Comparison of ENCODE assay signal across 13 cellular contexts in the genomic region with DNA sequence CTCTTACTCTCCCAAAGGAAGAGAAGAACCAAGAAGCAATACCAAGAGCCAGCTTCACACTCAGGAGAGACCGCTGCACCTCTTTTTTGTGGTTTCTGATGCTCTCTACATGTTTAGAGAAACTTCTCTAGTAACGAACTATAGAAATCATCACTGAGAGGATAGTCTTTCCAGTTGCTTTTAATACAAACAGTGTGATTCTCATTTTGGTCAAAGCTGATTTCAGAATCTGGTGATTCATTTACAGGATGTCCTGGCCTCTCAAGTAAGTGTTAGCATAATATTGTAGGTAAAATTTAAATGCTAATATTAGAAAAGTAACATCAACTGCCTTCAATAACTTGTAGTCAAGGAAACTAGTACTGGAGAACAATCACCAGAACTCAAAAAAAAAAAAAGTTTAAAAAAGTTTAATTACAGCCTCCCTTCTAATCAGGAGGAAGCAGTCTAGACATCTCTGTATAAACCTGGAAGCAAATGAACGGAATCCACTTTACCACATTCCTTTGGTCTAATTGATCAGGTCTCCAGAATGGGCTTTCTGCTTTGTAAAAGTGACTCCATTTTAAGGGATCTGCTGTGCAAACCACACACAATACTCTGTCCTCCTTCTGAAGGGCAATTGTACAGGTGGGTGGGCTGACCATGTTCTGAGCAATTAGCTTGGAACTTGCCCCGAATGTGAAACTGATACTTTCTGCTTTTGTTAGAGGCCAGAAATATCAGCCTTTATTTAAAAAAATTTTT. TPM values are rescaled to one million over a fixed set of nuclear protein-coding genes. Genes with fewer than 3 reads are reported as not detected.
A peak's percentile ranks its signal among the peaks of the same experiment; 100 is the strongest.
DNase-seq lines count a peak whose midpoint lies in the region; ATAC-seq and TF ChIP-seq lines count a peak whose summit lies in the region.
"Had no signal": no experiment of that assay in that cellular context is flagged by ENCODE, and none has a peak within 500 bp of the region (broad histone marks: within the 10 kb centered on the region; RNA-seq: fewer than 3 reads in every experiment).

No MANE protein-coding gene starts in this region.

- TF ChIP-seq CTCF in Caco-2 (IDR thresholded peaks at IDR 0.05; ENCODE audit: insufficient read depth in 1 of 2, low read depth in 1 of 2, low read length in 1 of 2, severe bottlenecking in 1 of 2, unreplicated experiment in 1 of 2) (no peak), esophagus muscularis mucosa (IDR thresholded peaks at IDR 0.05) (no peak), osteoblast (IDR thresholded peaks at IDR 0.05; ENCODE audit: extremely low read depth, low read depth, low read length) (no peak)

- no peak for DNase-seq in Caco-2
- peak; percentile 59 for DNase-seq in RPMI7951 (ENCODE audit: low read depth)
- no peak for DNase-seq in esophagus muscularis mucosa (ENCODE audit: extremely low spot score)
- peak; percentile 76 for DNase-seq in osteoblast (ENCODE audit: insufficient read length, low spot score, missing footprints)
- no peak for DNase-seq in SK-N-DZ (ENCODE audit: low spot score)
- no peak for DNase-seq in NAMALWA (ENCODE audit: low spot score)
- DNase-seq: KG1, NCI-H526 treated with DMSO at 0.1 percent for 48 hours had no signal

- peaks cover 4% of the 10 kb centered on the region for H3K36me3 ChIP-seq in Caco-2 (ENCODE audit: control insufficient read depth, insufficient read depth, low read length)
- peaks cover 0 to 24% (median 12%) of the 10 kb centered on the region in 4 donors for H3K36me3 ChIP-seq in esophagus muscularis mucosa
- H3K36me3 ChIP-seq in osteoblast (ENCODE audit: insufficient read depth, low read length): peaks cover 36% of the 10 kb centered on the region
- H3K36me3 ChIP-seq: cardiac muscle cell, neutrophil had no signal

- H3K27ac Mint-ChIP-seq in Caco-2 (ENCODE audit: unreplicated experiment): no peak overlapping the region

- H3K27me3 Mint-ChIP-seq in Caco-2 (ENCODE audit: insufficient read depth, unreplicated experiment): no peaks in the 10 kb centered on the region

- H3K4me1 Mint-ChIP-seq in Caco-2 (ENCODE audit: low read depth, unreplicated experiment): peaks cover 34% of the 10 kb centered on the region

- ATAC-seq in HG02642 (IDR thresholded peaks at IDR 0.05; ENCODE audit: poor library complexity, unreplicated experiment): no peak
- ATAC-seq in activated CD4-positive, CD25-positive, alpha-beta regulatory T cell treated with anti-CD3 and anti-CD28 coated beads, Interleukin-2, amount 50 U/mL, for 24 hours: no peak

- TF ChIP-seq POLR2A in esophagus muscularis mucosa (IDR thresholded peaks at IDR 0.05; ENCODE audit: low read depth): no peak

- H3K4me2 ChIP-seq in osteoblast (ENCODE audit: insufficient read depth, low read length): peak overlapping the region; percentile 78

- H3K79me2 ChIP-seq in osteoblast (ENCODE audit: insufficient read depth, low read length): peaks cover 42% of the 10 kb centered on the region

- peak overlapping the region; percentile 79 for H3K4me3 Mint-ChIP-seq in Caco-2 (ENCODE audit: unreplicated experiment)

- BruUV-seq in Caco-2 (replicated peaks; lab: Mats Ljungman, UMichigan): no TSS peak

- H3K27me3 ChIP-seq in Caco-2 (replicated peaks; ENCODE audit: control insufficient read depth, insufficient read depth, low read length) (no peaks in the 10 kb centered on the region), esophagus muscularis mucosa (no peaks in the 10 kb centered on the region), osteoblast (ENCODE audit: insufficient read depth, low read length) (no peaks in the 10 kb centered on the region)

- POLR2A ChIA-PET in Caco-2 (lab: Charles Lee): interaction anchor here (0.6 kb wide), 1 partner anchor 17 kb away, joined by 3 read pairs; no protein-coding TSS in a partner anchor

- H3K4me3 ChIP-seq in Caco-2 (ENCODE audit: low read depth, low read length): no peak overlapping the region
- H3K4me3 ChIP-seq in esophagus muscularis mucosa: peak overlapping the region; percentile 80 to 86 (median 84)
- peak overlapping the region; percentile 86 for H3K4me3 ChIP-seq in osteoblast (ENCODE audit: insufficient read depth, low read length)
- H3K4me3 ChIP-seq: cardiac muscle cell had no signal

- H3K27ac ChIP-seq in esophagus muscularis mucosa (replicated peaks in 1 of 4) (peak overlapping the region; percentile 84 to 90 (median 89)), osteoblast (ENCODE audit: low read depth, low read length) (peak overlapping the region; percentile 73)
- H3K27ac ChIP-seq: C4-2B, cardiac muscle cell, neutrophil had no signal

- H3K36me3 Mint-ChIP-seq in Caco-2 (ENCODE audit: insufficient read depth, unreplicated experiment): peaks cover 86% of the 10 kb centered on the region

- WGBS in esophagus muscularis mucosa: 60% methylated on average over 4 of the region's 4 CpGs

- no peaks in the 10 kb centered on the region for H3K9me3 Mint-ChIP-seq in Caco-2 (ENCODE audit: unreplicated experiment)

- H3K4me1 ChIP-seq in Caco-2: peaks cover 70% of the 10 kb centered on the region
- H3K4me1 ChIP-seq in esophagus muscularis mucosa: peaks cover 31 to 88% (median 83%) of the 10 kb centered on the region in 4 donors
- H3K4me1 ChIP-seq in osteoblast (ENCODE audit: insufficient read depth, low read length): peaks cover 78% of the 10 kb centered on the region

- H3K9me3 ChIP-seq in Caco-2 (no peaks in the 10 kb centered on the region), esophagus muscularis mucosa (no peaks in the 10 kb centered on the region), osteoblast (ENCODE audit: low read depth, low read length) (no peaks in the 10 kb centered on the region)
- H3K9me3 ChIP-seq: neutrophil had no signal

- H4K20me1 ChIP-seq in osteoblast (ENCODE audit: insufficient read depth, low read length): no peaks in the 10 kb centered on the region

- intact Hi-C loops in Caco-2 (cut with micrococcal nuclease; ENCODE audit: unreplicated experiment) (loop anchor here (5.0 to 10.0 kb wide), 3 partner anchors 48 to 355 kb away; no protein-coding TSS in a partner anchor), esophagus muscularis mucosa (cut with DNase I) (loop anchor here (5.0 to 10.0 kb wide), 3 partner anchors 78 to 145 kb away; partner anchors contain the start of gene DLD)

- TF ChIP-seq EP300 in esophagus muscularis mucosa (IDR thresholded peaks at IDR 0.05): no peak

- H2AFZ ChIP-seq in osteoblast (ENCODE audit: low read length): peak overlapping the region; percentile 24

- CTCF ChIA-PET in Caco-2 (lab: Charles Lee): interaction anchor here (0.8 kb wide), 1 partner anchor 124 kb away, joined by 12 read pairs; no protein-coding TSS in a partner anchor

RNA-seq across cellular contexts. Expression of gene LAMB1, which starts 3.0 kb away (rescaled TPM):
- total RNA-seq in Caco-2 (2022) (418 and 431 TPM in 2 replicates), esophagus muscularis mucosa (100 to 1,000 TPM; 167 to 240 (median 219) TPM), osteoblast (410 and 488 TPM in 2 replicates)
- 147 and 157 TPM in 2 replicates for total RNA-seq in RPMI7951 (2014; rRNA removed; shearing (Covaris generic))
- 55.2 and 74.9 TPM in 2 replicates for polyA plus RNA-seq in SK-N-DZ (2014; cell fraction: cytosol; rRNA removed)
- polyA plus RNA-seq in SK-N-DZ (2014; cell fraction: nucleus; rRNA removed): 81.0 and 114 TPM in 2 replicates

Comparison
In these comparisons a context has a peak if more than half of its experiments do, and no peak if none do; other contexts are left out.
1. DNase-seq: peak in RPMI7951 (single experiment) and osteoblast (single experiment); none in Caco-2 (0 of 2), esophagus muscularis mucosa (single experiment), SK-N-DZ (single experiment) and NAMALWA (single experiment).